In genomic region chr18:35241523-35241804, GRCh38 we compare ENCODE assay signal across 8 cellular contexts. TPM values are rescaled to one million over a fixed set of nuclear protein-coding genes. Genes with fewer than 3 reads are reported as not detected.
DNase-seq lines count a peak whose midpoint lies in the region; ATAC-seq and TF ChIP-seq lines count a peak whose summit lies in the region.

No MANE protein-coding gene starts in this region.

- H3K9me3 ChIP-seq in CD4-positive, CD25-positive, alpha-beta regulatory T cell (ENCODE audit: control insufficient read depth in 2 of 2, low read length in 2 of 2), result peaks cover 12 to 18% of the 10 kb centered on the region in 2 experiments

- no peaks in the 10 kb centered on the region for H3K27me3 ChIP-seq in CD4-positive, CD25-positive, alpha-beta regulatory T cell (ENCODE audit: control insufficient read depth, insufficient read depth, low read length)

- H3K36me3 Mint-ChIP-seq in CD4-positive, CD25-positive, alpha-beta regulatory T cell, result peaks cover 41% of the 10 kb centered on the region
- H3K36me3 Mint-ChIP-seq in chondrocyte (ENCODE audit: low read depth) (peaks cover 33% of the 10 kb centered on the region), natural killer cell (peaks cover 33% of the 10 kb centered on the region)

- no peaks in the 10 kb centered on the region for H3K27me3 Mint-ChIP-seq in CD4-positive, CD25-positive, alpha-beta regulatory T cell
- no peaks in the 10 kb centered on the region for H3K27me3 Mint-ChIP-seq in chondrocyte (ENCODE audit: low read depth)
- no peaks in the 10 kb centered on the region for H3K27me3 Mint-ChIP-seq in natural killer cell (ENCODE audit: low read depth in 2 of 2)

- peaks cover 13% of the 10 kb centered on the region for H3K4me1 ChIP-seq in CD4-positive, CD25-positive, alpha-beta regulatory T cell (ENCODE audit: control insufficient read depth, insufficient read depth, low read length, poor library complexity, severe bottlenecking)

- peak in 1 of 3 donors; percentile 46 for DNase-seq in CD4-positive, CD25-positive, alpha-beta regulatory T cell
- DNase-seq in LNCaP clone FGC (ENCODE audit: low read depth), result no peak
- DNase-seq in chondrocyte (ENCODE audit: low spot score), result no peak
- no peak for DNase-seq in natural killer cell
- DNase-seq in NCI-H446 treated with DMSO at 0.1 percent for 48 hours (lab: John Stamatoyannopoulos, UW), result no peak
- DNase-seq in NCI-H2171 treated with DMSO at 0.1 percent for 48 hours (lab: John Stamatoyannopoulos, UW), result no peak
- no peak for DNase-seq in NK-92 (lab: John Stamatoyannopoulos, UW; ENCODE audit: unreplicated experiment)

- H3K27ac Mint-ChIP-seq in CD4-positive, CD25-positive, alpha-beta regulatory T cell, result peak overlapping the region; percentile 97 to 99 (median 98)
- H3K27ac Mint-ChIP-seq in chondrocyte (ENCODE audit: unreplicated experiment) (peak overlapping the region; percentile 98), natural killer cell (peak overlapping the region; percentile 97 to 98)

- peaks cover 0 to 20% (median 3%) of the 10 kb centered on the region in 7 donors for H3K9me3 Mint-ChIP-seq in CD4-positive, CD25-positive, alpha-beta regulatory T cell
- peaks cover 27% of the 10 kb centered on the region for H3K9me3 Mint-ChIP-seq in chondrocyte (ENCODE audit: low read depth)
- H3K9me3 Mint-ChIP-seq in natural killer cell, result no peaks in the 10 kb centered on the region

- peaks cover 39% of the 10 kb centered on the region for H3K36me3 ChIP-seq in CD4-positive, CD25-positive, alpha-beta regulatory T cell (ENCODE audit: control insufficient read depth, insufficient read depth, low read length)

- intact Hi-C loops in natural killer cell (cut with micrococcal nuclease), result loop anchor here (1.0 to 10.0 kb wide), 4 partner anchors 103 to 381 kb away; partner anchors contain the start of genes INO80C and ZNF24

- peak overlapping the region; percentile 97 to 99 (median 98) for H3K4me3 Mint-ChIP-seq in CD4-positive, CD25-positive, alpha-beta regulatory T cell
- H3K4me3 Mint-ChIP-seq in chondrocyte (ENCODE audit: unreplicated experiment), result peak overlapping the region; percentile 87
- peak overlapping the region; percentile 97 for H3K4me3 Mint-ChIP-seq in natural killer cell

- ATAC-seq in CD4-positive, CD25-positive, alpha-beta regulatory T cell (ENCODE audit: low read depth in 2 of 2), result no peak
- ATAC-seq in natural killer cell, result no peak
- ATAC-seq in HG02885 (IDR thresholded peaks at IDR 0.05; ENCODE audit: poor library complexity, unreplicated experiment), result no peak

- peak overlapping the region; percentile 95 for H3K27ac ChIP-seq in CD4-positive, CD25-positive, alpha-beta regulatory T cell (ENCODE audit: insufficient read depth, low read length, poor library complexity, severe bottlenecking)

- peak overlapping the region; percentile 87 for H3K4me3 ChIP-seq in CD4-positive, CD25-positive, alpha-beta regulatory T cell (ENCODE audit: low read depth, low read length)
- peak overlapping the region; percentile 75 for H3K4me3 ChIP-seq in LNCaP clone FGC (ENCODE audit: low read depth, low read length)

- TF ChIP-seq CTCF in LNCaP clone FGC (IDR thresholded peaks at IDR 0.05; ENCODE audit: control insufficient read depth, extremely low read depth, insufficient read depth), result no peak
- TF ChIP-seq CTCF in chondrocyte (IDR thresholded peaks at IDR 0.05), result no peak
- TF ChIP-seq CTCF in natural killer cell (IDR thresholded peaks at IDR 0.05), result no peak

- H3K4me1 Mint-ChIP-seq in CD4-positive, CD25-positive, alpha-beta regulatory T cell, result peaks cover 0 to 30% (median 17%) of the 10 kb centered on the region in 4 donors
- H3K4me1 Mint-ChIP-seq in chondrocyte (ENCODE audit: low read depth) (peaks cover 8% of the 10 kb centered on the region), natural killer cell (peaks cover 25 to 28% of the 10 kb centered on the region in 2 donors)

RNA-seq across cellular contexts. Expression of gene ZNF397, which starts 0.6 kb away (rescaled TPM):
- total RNA-seq in CD4-positive, CD25-positive, alpha-beta regulatory T cell, result 12.9 TPM
- 1 to 10 TPM; 6.2 to 7.4 (median 6.8) TPM for polyA plus RNA-seq in CD4-positive, CD25-positive, alpha-beta regulatory T cell
- total RNA-seq in chondrocyte (12.0 to 18.9 TPM (median 12.1 TPM) in 3 replicates), natural killer cell (10 to 100 TPM in 2 of 3 donors, 1 to 10 TPM in 1; 8.7 to 15.6 (median 13.9) TPM)

RNA-seq across cellular contexts. Expression of gene ZSCAN30, which starts 48.6 kb away (rescaled TPM):
- total RNA-seq in CD4-positive, CD25-positive, alpha-beta regulatory T cell, result 11.5 TPM
- 1 to 10 TPM; 2.0 to 5.2 (median 3.9) TPM for polyA plus RNA-seq in CD4-positive, CD25-positive, alpha-beta regulatory T cell
- total RNA-seq in chondrocyte (8.8 to 14.7 TPM (median 9.8 TPM) in 3 replicates), natural killer cell (10 to 100 TPM; 15.4 to 21.0 (median 16.4) TPM)
